ENCODE assay signal across 16 cellular contexts in the genomic region with DNA sequence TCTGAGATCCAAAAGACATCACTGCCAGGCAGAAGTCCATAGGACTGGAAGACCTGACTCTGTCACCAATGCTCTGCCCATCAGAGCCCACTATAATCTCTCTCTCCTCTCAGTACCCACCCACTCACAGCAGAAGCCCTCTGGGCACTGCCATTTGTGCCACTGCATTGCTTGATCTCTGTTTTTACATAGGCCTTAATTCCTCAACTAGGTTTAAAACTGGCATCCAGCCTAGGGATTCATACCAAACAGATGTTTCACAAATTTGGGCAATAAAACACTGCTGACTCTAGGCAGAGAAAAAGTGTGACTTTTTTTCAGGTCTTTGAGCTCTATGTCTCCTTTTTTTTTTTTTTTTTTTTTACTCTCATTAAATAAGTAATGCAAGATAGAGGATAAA.
DNase-seq lines count a peak whose midpoint lies in the region; ATAC-seq and TF ChIP-seq lines count a peak whose summit lies in the region.
"Had no signal": no experiment of that assay in that cellular context is flagged by ENCODE, and none has a peak within 500 bp of the region (broad histone marks: within the 10 kb centered on the region; RNA-seq: fewer than 3 reads in every experiment).

No MANE protein-coding gene starts in this region.

- H3K9me3 ChIP-seq in trophoblast cell (ENCODE audit: insufficient read depth, low read depth, low read length) = no peaks in the 10 kb centered on the region
- no peaks in the 10 kb centered on the region for H3K9me3 ChIP-seq in stomach
- H3K9me3 ChIP-seq: neutrophil, spleen had no signal

- no peak overlapping the region for H3K4ac ChIP-seq in trophoblast cell (ENCODE audit: low read depth, low read length)

- H3K23ac ChIP-seq in trophoblast cell (ENCODE audit: low read length) = no peak overlapping the region

- H2AFZ ChIP-seq in trophoblast cell (ENCODE audit: insufficient read depth, low read length, poor library complexity) = no peak overlapping the region

- H3K14ac ChIP-seq in trophoblast cell (ENCODE audit: low read length) = no peak overlapping the region

- H4K91ac ChIP-seq in trophoblast cell (ENCODE audit: low read depth, low read length) = no peak overlapping the region

- H3K27me3 ChIP-seq in trophoblast cell (ENCODE audit: insufficient read depth, low read length) (no peaks in the 10 kb centered on the region), stomach (no peaks in the 10 kb centered on the region)
- H3K27me3 ChIP-seq: brain microvascular endothelial cell, neutrophil had no signal

- no peak for TF ChIP-seq POLR2A in stomach (IDR thresholded peaks at IDR 0.05)

- H3K18ac ChIP-seq in trophoblast cell (ENCODE audit: low read length) = no peak overlapping the region

- no peak for ATAC-seq in HG03039 (IDR thresholded peaks at IDR 0.05; ENCODE audit: unreplicated experiment)

- no peak overlapping the region for H4K12ac ChIP-seq in trophoblast cell (ENCODE audit: low read depth, low read length)

- no peak overlapping the region for H3K9ac ChIP-seq in trophoblast cell (ENCODE audit: low read length)

- H2BK120ac ChIP-seq in trophoblast cell (ENCODE audit: insufficient read depth, low read length, poor library complexity) = no peak overlapping the region

- peak overlapping the region; percentile 62 for H2AK5ac ChIP-seq in trophoblast cell (ENCODE audit: low read length)

- H3K4me1 ChIP-seq in trophoblast cell (ENCODE audit: control insufficient read depth in 1 of 2, insufficient read depth in 2 of 2, low read length in 2 of 2) (peaks cover 2 to 4% of the 10 kb centered on the region in 2 experiments), stomach (peaks cover 0 to 20% (median 8%) of the 10 kb centered on the region in 4 donors)

- H3K27ac ChIP-seq in trophoblast cell (ENCODE audit: low read depth, low read length) = no peak overlapping the region
- peak overlapping the region in 1 of 5 donors; percentile 20 for H3K27ac ChIP-seq in stomach
- H3K27ac ChIP-seq: brain microvascular endothelial cell, neutrophil had no signal

- DNase-seq in AG09319 (ENCODE audit: extremely low read depth, low read depth) = peak; percentile 12
- DNase-seq in LoVo (ENCODE audit: low spot score) = peak; percentile 34
- DNase-seq in dedifferentiated amniotic fluid mesenchymal stem cell (ENCODE audit: extremely low spot score) = peak; percentile 71
- DNase-seq in trophoblast cell = no peak
- no peak for DNase-seq in ACHN
- no peak for DNase-seq in stomach
- no peak for DNase-seq in T-helper 1 cell
- DNase-seq: activated CD4-positive, alpha-beta T cell treated with anti-CD3 and anti-CD28 coated beads, Interleukin-2, amount 50 U/mL, for 1 hour; brain microvascular endothelial cell; hypothalamus; NCI-H2171 treated with DMSO at 0.1 percent for 48 hours; spleen; T-helper 2 cell had no signal

- no peak for TF ChIP-seq EP300 in stomach (IDR thresholded peaks at IDR 0.05)

- no peaks in the 10 kb centered on the region for H3K36me3 ChIP-seq in trophoblast cell (ENCODE audit: control insufficient read depth in 1 of 2, insufficient read depth in 2 of 2, low read length in 2 of 2)
- no peaks in the 10 kb centered on the region for H3K36me3 ChIP-seq in stomach
- H3K36me3 ChIP-seq: brain microvascular endothelial cell, neutrophil, spleen had no signal

- H2BK5ac ChIP-seq in trophoblast cell (ENCODE audit: low read depth, low read length, poor library complexity) = no peak overlapping the region

- no peaks in the 10 kb centered on the region for H3K79me1 ChIP-seq in trophoblast cell (ENCODE audit: low read length)

- no peaks in the 10 kb centered on the region for H3K79me2 ChIP-seq in trophoblast cell (ENCODE audit: control insufficient read depth, insufficient read depth, low read length, poor library complexity)

- in situ Hi-C loops in ACHN (cut with HindIII; ENCODE audit: low pct_ligation_motif_present, low pct_unique_long_range_greater_than_20kb, low sequenced_read_pairs) = no loop called here

- H3K4me2 ChIP-seq in trophoblast cell (ENCODE audit: low read length) = no peak overlapping the region

- no peak overlapping the region for H4K8ac ChIP-seq in trophoblast cell (ENCODE audit: low read depth, low read length)

- intact Hi-C loops in stomach (cut with DNase I; ENCODE audit: low total_unique reads) = no loop called here

- H3K4me3 ChIP-seq in trophoblast cell (ENCODE audit: low read depth, low read length) (no peak overlapping the region), stomach (no peak overlapping the region)
- H3K4me3 ChIP-seq: lung, spleen had no signal

- TF ChIP-seq CTCF in AG09319 (IDR thresholded peaks at IDR 0.05; ENCODE audit: low read depth, low read length) (no peak), stomach (IDR thresholded peaks at IDR 0.05) (no peak)

- H2BK12ac ChIP-seq in trophoblast cell (ENCODE audit: low read length) = peak overlapping the region; percentile 40

Comparison
In these comparisons a context has a peak if more than half of its experiments do, and no peak if none do; other contexts are left out.
1. DNase-seq: peak in AG09319 (single experiment), LoVo (single experiment) and dedifferentiated amniotic fluid mesenchymal stem cell (single experiment); none in trophoblast cell (0 of 2), ACHN (single experiment), stomach (single experiment) and T-helper 1 cell (0 of 5).